Comparison of ENCODE assay signal across 1 cellular context in the genomic region with DNA sequence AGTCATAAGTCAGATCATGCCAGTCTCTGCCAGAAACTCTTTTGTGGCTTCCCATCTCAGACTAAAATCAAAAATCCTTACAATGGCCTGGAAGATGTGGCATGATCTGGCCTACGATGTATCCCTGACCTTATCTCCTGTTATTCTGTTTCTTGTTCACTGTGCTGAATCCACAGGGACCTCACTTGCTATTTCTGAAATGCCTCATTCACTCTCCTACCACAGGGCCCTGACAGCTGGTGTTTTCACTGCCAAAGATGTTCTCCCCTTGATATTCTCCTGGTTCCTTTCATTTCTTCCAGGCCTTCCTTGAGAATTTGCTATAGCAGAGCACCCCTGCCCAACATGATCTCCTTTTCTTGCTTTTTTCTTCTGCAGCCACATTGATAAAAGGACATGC.
TF ChIP-seq lines count a peak whose summit lies in the region.

No MANE protein-coding gene starts in this region.

TF ChIP-seq in K562, 482 proteins besides CTCF, POLR2A, EP300 and RAD21:
- no peak for TF ChIP-seq ZNF324 (CRISPR knock-in tag; IDR thresholded peaks at IDR 0.05)
- TF ChIP-seq, protein P1, sequence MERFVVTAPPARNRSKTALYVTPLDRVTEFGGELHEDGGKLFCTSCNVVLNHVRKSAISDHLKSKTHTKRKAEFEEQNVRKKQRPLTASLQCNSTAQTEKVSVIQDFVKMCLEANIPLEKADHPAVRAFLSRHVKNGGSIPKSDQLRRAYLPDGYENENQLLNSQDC (CRISPR knock-in tag; IDR thresholded peaks at IDR 0.05), result no peak
- TF ChIP-seq HSF4 (CRISPR knock-in tag; IDR thresholded peaks at IDR 0.05; ENCODE audit: borderline replicate concordance), result no peak
- no peak for TF ChIP-seq TAF7 (tag; IDR thresholded peaks at IDR 0.05)
- TF ChIP-seq OTX1 (CRISPR knock-in tag; IDR thresholded peaks at IDR 0.05), result no peak
- no peak for TF ChIP-seq GMEB1 (CRISPR knock-in tag; IDR thresholded peaks at IDR 0.05)
- no peak for TF ChIP-seq GATAD2B (IDR thresholded peaks at IDR 0.05; ENCODE audit: borderline replicate concordance)
- TF ChIP-seq BCLAF1 (IDR thresholded peaks at IDR 0.05; ENCODE audit: borderline replicate concordance in 1 of 2, control insufficient read depth in 1 of 2, low read depth in 2 of 2, low read length in 1 of 2), result no peak
